Comparison of ENCODE assay signal across 25 cellular contexts in the genomic region with DNA sequence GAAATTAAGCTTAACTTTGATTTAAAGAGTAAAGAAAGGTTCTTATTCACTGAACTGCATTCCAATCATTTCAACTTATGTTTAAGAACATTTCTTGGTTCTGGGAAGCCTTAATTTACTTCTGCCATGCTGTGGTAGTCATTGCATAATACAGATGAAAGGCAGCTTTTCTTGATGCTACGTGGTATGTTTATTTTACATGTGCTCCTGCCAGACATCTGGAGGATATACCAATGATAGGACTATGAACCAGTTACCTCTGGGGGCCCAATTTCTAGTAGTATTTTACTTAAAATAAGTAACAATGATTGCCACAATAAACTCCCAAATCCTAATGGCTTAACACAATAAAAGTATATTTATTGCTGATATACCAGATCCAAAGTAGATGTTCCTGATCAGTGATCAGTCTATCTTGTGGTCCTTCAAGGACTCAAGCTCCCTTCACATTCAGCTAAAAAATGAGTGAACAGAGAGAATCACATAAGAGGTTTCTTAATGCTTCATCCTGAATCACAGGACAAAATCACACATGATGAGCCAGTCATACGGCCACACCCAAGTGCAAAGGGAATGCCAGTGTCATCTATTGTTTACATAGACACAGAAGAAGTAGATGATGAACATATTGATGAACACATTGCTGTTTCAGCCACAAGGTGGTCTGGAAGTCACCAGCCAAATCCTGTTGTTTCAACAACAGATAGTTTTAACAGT. TPM values are rescaled to one million over a fixed set of nuclear protein-coding genes. Genes with fewer than 3 reads are reported as not detected.
DNase-seq lines count a peak whose midpoint lies in the region; FAIRE-seq and TF ChIP-seq lines count a peak whose summit lies in the region.
"Had no signal": no experiment of that assay in that cellular context is flagged by ENCODE, and none has a peak within 500 bp of the region (broad histone marks: within the 10 kb centered on the region; RNA-seq: fewer than 3 reads in every experiment).

No MANE protein-coding gene starts in this region.

- H3K36me3 Mint-ChIP-seq in astrocyte (ENCODE audit: low read depth, unreplicated experiment) = peaks cover 7% of the 10 kb centered on the region
- H3K36me3 Mint-ChIP-seq: natural killer cell; stimulated activated memory B cell treated with anti-CD40 and anti-IgM and Interleukin-4, amounts not matched to agents 10 μg/mL and 1 μg/mL and 100 μg/mL, for 72 hours had no signal

- H3K9ac ChIP-seq in astrocyte (ENCODE audit: low read length) = no peak overlapping the region

- peaks cover 5% of the 10 kb centered on the region for H3K4me1 Mint-ChIP-seq in astrocyte (ENCODE audit: low read depth, unreplicated experiment)
- H3K4me1 Mint-ChIP-seq: activated T-helper 17 cell treated with anti-CD3 and anti-CD28 coated beads, Interleukin-2, amount 50 U/mL, for 72 hours; natural killer cell; stimulated activated memory B cell treated with anti-CD40 and anti-IgM and Interleukin-4, amounts not matched to agents 10 μg/mL and 1 μg/mL and 100 μg/mL, for 72 hours; T-helper 17 cell had no signal

- H4K20me1 ChIP-seq in astrocyte (ENCODE audit: insufficient read depth, low read length) = no peaks in the 10 kb centered on the region

- H3K27ac ChIP-seq in astrocyte (ENCODE audit: low read depth, low read length) (no peak overlapping the region), SJCRH30 (no peak overlapping the region)
- H3K27ac ChIP-seq: 22Rv1, adrenal gland, C4-2B, heart left ventricle, tibial nerve had no signal

- H3K9me3 ChIP-seq in astrocyte (ENCODE audit: insufficient read depth, low read depth, low read length) (no peaks in the 10 kb centered on the region), SJCRH30 (replicated peaks) (no peaks in the 10 kb centered on the region; the same call in 1 of the 2 replicates)
- H3K9me3 ChIP-seq: adrenal gland had no signal

- no peak overlapping the region for H3K4me3 Mint-ChIP-seq in astrocyte (ENCODE audit: unreplicated experiment)
- H3K4me3 Mint-ChIP-seq: activated T-helper 17 cell treated with anti-CD3 and anti-CD28 coated beads, Interleukin-2, amount 50 U/mL, for 72 hours; natural killer cell; stimulated activated memory B cell treated with anti-CD40 and anti-IgM and Interleukin-4, amounts not matched to agents 10 μg/mL and 1 μg/mL and 100 μg/mL, for 72 hours; T-helper 17 cell had no signal

- FAIRE-seq in astrocyte (lab: Jason Lieb, UNC) = no peak

- no peaks in the 10 kb centered on the region for H3K79me2 ChIP-seq in astrocyte (ENCODE audit: insufficient read depth, low read length)

- H3K36me3 ChIP-seq in astrocyte (ENCODE audit: insufficient read depth, low read length) (no peaks in the 10 kb centered on the region), SJCRH30 (no peaks in the 10 kb centered on the region)
- H3K36me3 ChIP-seq: adrenal gland, heart left ventricle, tibial nerve had no signal

- no peaks in the 10 kb centered on the region for H3K27me3 Mint-ChIP-seq in astrocyte (ENCODE audit: low read depth, unreplicated experiment)
- H3K27me3 Mint-ChIP-seq: activated T-helper 17 cell treated with anti-CD3 and anti-CD28 coated beads, Interleukin-2, amount 50 U/mL, for 72 hours; stimulated activated memory B cell treated with anti-CD40 and anti-IgM and Interleukin-4, amounts not matched to agents 10 μg/mL and 1 μg/mL and 100 μg/mL, for 72 hours; T-helper 17 cell had no signal

- no peak overlapping the region for H3K4me3 ChIP-seq in astrocyte (ENCODE audit: insufficient read depth, low read depth, low read length)
- no peak overlapping the region for H3K4me3 ChIP-seq in fibroblast of pulmonary artery (replicated peaks; ENCODE audit: low read depth, low read length)
- H3K4me3 ChIP-seq in SJCRH30 = no peak overlapping the region
- H3K4me3 ChIP-seq: adrenal gland, heart left ventricle, tibial nerve had no signal

- no peak overlapping the region for H3K4me2 ChIP-seq in astrocyte (ENCODE audit: low read length)

- no peak overlapping the region for H3K27ac Mint-ChIP-seq in astrocyte (ENCODE audit: unreplicated experiment)
- H3K27ac Mint-ChIP-seq: activated T-helper 17 cell treated with anti-CD3 and anti-CD28 coated beads, Interleukin-2, amount 50 U/mL, for 72 hours; natural killer cell; stimulated activated memory B cell treated with anti-CD40 and anti-IgM and Interleukin-4, amounts not matched to agents 10 μg/mL and 1 μg/mL and 100 μg/mL, for 72 hours; T-helper 17 cell had no signal

- H2AFZ ChIP-seq in astrocyte (ENCODE audit: low read depth, low read length) = no peak overlapping the region

- H3K4me1 ChIP-seq in astrocyte (ENCODE audit: insufficient read depth, low read length) = no peaks in the 10 kb centered on the region
- no peaks in the 10 kb centered on the region for H3K4me1 ChIP-seq in SJCRH30

- DNase-seq in DMS53 (lab: John Stamatoyannopoulos, UW) (peak; percentile 6), DMS53 treated with DMSO at 0.1 percent for 48 hours (lab: John Stamatoyannopoulos, UW; ENCODE audit: unreplicated experiment) (no peak), astrocyte (ENCODE audit: low read depth) (peak; percentile 26), fibroblast of pulmonary artery (ENCODE audit: low read depth) (peak; percentile 33), stromal cell of bone marrow (ENCODE audit: low read depth) (peak; percentile 38), NCI-H1436 (lab: John Stamatoyannopoulos, UW) (no peak), cerebellar nuclear complex (lab: John Stamatoyannopoulos, UW) (no peak), SJCRH30 (no peak)
- DNase-seq: activated CD4-positive, CD25-positive, alpha-beta regulatory T cell; activated CD8-positive, alpha-beta memory T cell treated with anti-CD3 and anti-CD28 coated beads for 24 hours; adrenal gland; DMS79 treated with DMSO at 0.1 percent for 48 hours; heart left ventricle; islet precursor cell; mesendoderm; MM.1S; natural killer cell; NCI-H187 treated with DMSO at 0.1 percent for 48 hours; SHP77; T-helper 17 cell had no signal

- TF ChIP-seq CTCF in astrocyte (IDR thresholded peaks at IDR 0.05; ENCODE audit: insufficient read depth, low read depth, low read length) (no peak), fibroblast of pulmonary artery (IDR thresholded peaks at IDR 0.05; ENCODE audit: low read length, missing control alignments) (no peak)

- H3K27me3 ChIP-seq in astrocyte (ENCODE audit: insufficient read depth, low read length) (no peaks in the 10 kb centered on the region), SJCRH30 (no peaks in the 10 kb centered on the region)
- H3K27me3 ChIP-seq: adrenal gland, heart left ventricle, tibial nerve had no signal

- H3K9me3 Mint-ChIP-seq in astrocyte (ENCODE audit: unreplicated experiment) = peaks cover 13% of the 10 kb centered on the region
- H3K9me3 Mint-ChIP-seq: natural killer cell had no signal

RNA-seq across cellular contexts. Expression of gene CCN2, which starts 56.5 kb away (rescaled TPM):
- total RNA-seq in astrocyte = 1,138 and 1,253 TPM in 2 replicates
- 2.3 TPM in 2 replicates for total RNA-seq in SJCRH30 (2014; rRNA removed; shearing (Covaris generic))
- total RNA-seq: activated T-helper 17 cell treated with anti-CD3 and anti-CD28 coated beads, Interleukin-2, amount 50 U/mL, for 72 hours; natural killer cell had no signal

Comparison
In these comparisons a context has a peak if more than half of its experiments do, and no peak if none do; other contexts are left out.
1. DNase-seq: peak in DMS53 (single experiment), astrocyte (single experiment), fibroblast of pulmonary artery (single experiment) and stromal cell of bone marrow (single experiment); none in DMS53 treated with DMSO at 0.1 percent for 48 hours (single experiment), NCI-H1436 (single experiment), cerebellar nuclear complex (0 of 2) and SJCRH30 (0 of 2).
2. RNA of gene CCN2, which starts 56.5 kb away (total RNA-seq): 1,138 to 1,253 TPM in astrocyte; 2.3 TPM in SJCRH30; every median in the first group is over 100 times any median in the second.